In the genomic region with DNA sequence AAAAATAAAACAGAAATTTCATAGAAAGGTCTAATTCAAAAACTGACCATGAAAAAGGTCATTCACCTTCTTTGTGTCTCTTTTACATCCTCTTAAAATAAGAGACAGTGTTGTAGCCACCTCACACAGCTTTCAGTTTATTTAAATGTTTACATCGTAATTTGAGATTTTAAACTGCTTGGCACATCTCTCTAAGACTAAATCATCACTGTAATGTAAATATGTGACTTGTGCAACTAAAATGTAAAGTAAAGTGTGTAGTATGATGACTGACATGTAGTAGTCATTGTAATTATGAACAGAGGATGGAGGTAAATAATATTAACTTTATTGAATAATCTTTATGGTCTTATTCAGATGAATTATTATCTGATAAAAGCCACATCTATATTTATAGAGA, we compare ENCODE assay signal across 1 cellular context.
TF ChIP-seq lines count a peak whose summit lies in the region.

No MANE protein-coding gene starts in this region.

TF ChIP-seq in SK-N-SH, 30 proteins besides CTCF, POLR2A, EP300 and RAD21 (continued from another document):
- TF ChIP-seq, protein P1, sequence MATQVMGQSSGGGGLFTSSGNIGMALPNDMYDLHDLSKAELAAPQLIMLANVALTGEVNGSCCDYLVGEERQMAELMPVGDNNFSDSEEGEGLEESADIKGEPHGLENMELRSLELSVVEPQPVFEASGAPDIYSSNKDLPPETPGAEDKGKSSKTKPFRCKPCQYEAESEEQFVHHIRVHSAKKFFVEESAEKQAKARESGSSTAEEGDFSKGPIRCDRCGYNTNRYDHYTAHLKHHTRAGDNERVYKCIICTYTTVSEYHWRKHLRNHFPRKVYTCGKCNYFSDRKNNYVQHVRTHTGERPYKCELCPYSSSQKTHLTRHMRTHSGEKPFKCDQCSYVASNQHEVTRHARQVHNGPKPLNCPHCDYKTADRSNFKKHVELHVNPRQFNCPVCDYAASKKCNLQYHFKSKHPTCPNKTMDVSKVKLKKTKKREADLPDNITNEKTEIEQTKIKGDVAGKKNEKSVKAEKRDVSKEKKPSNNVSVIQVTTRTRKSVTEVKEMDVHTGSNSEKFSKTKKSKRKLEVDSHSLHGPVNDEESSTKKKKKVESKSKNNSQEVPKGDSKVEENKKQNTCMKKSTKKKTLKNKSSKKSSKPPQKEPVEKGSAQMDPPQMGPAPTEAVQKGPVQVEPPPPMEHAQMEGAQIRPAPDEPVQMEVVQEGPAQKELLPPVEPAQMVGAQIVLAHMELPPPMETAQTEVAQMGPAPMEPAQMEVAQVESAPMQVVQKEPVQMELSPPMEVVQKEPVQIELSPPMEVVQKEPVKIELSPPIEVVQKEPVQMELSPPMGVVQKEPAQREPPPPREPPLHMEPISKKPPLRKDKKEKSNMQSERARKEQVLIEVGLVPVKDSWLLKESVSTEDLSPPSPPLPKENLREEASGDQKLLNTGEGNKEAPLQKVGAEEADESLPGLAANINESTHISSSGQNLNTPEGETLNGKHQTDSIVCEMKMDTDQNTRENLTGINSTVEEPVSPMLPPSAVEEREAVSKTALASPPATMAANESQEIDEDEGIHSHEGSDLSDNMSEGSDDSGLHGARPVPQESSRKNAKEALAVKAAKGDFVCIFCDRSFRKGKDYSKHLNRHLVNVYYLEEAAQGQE (IDR thresholded peaks at IDR 0.05; ENCODE audit: low read depth, low read length): no peak
- no peak for TF ChIP-seq TCF12 (IDR thresholded peaks at IDR 0.05)
- no peak for TF ChIP-seq RFX5 (IDR thresholded peaks at IDR 0.05; ENCODE audit: low read length)
- no peak for TF ChIP-seq YY1 (IDR thresholded peaks at IDR 0.05; ENCODE audit: low read depth)
- TF ChIP-seq NRF1 (IDR thresholded peaks at IDR 0.05; ENCODE audit: low read depth, low read length): no peak
- no peak for TF ChIP-seq POLR2AphosphoS5 (IDR thresholded peaks at IDR 0.05; ENCODE audit: low read depth, low read length)
- TF ChIP-seq CHD2 (IDR thresholded peaks at IDR 0.05; ENCODE audit: low read length, partially characterized antibody): no peak
- TF ChIP-seq SIN3A (IDR thresholded peaks at IDR 0.05; ENCODE audit: borderline replicate concordance, low read depth, low read length): no peak
- TF ChIP-seq GABPA (IDR thresholded peaks at IDR 0.05; ENCODE audit: low read depth): no peak
